In genomic region chr4:141220655-141221605, GRCh38 we compare ENCODE assay signal across 8 cellular contexts. TPM values are rescaled to one million over a fixed set of nuclear protein-coding genes. Genes with fewer than 3 reads are reported as not detected.
DNase-seq lines count a peak whose midpoint lies in the region; TF ChIP-seq lines count a peak whose summit lies in the region.

Gene ZNF330, plus strand, starts transcription at chr4:141220895. Its CDS starts 1,477 bp downstream, at chr4:141222372.

- peak within 1 kb of the TSS; percentile 97 for H3K9ac ChIP-seq in GM23248
- H3K9ac ChIP-seq in stomach smooth muscle (ENCODE audit: low read length in 2 of 2) = peak within 1 kb of the TSS; percentile 90 to 95

- H3K9me3 Mint-ChIP-seq in neural crest cell = peaks cover 3% of the 10 kb centered on the region

- peaks cover 52% of the 10 kb centered on the region for H3K79me2 ChIP-seq in GM23248 (ENCODE audit: insufficient read depth)

- H3K4me3 ChIP-seq in GM23248 = peak within 1 kb of the TSS; percentile 90
- peak within 1 kb of the TSS; percentile 93 for H3K4me3 ChIP-seq in SJCRH30
- peak within 1 kb of the TSS; percentile 90 to 92 for H3K4me3 ChIP-seq in foreskin fibroblast (ENCODE audit: low read depth in 1 of 2, low read length in 2 of 2)
- H3K4me3 ChIP-seq in stomach smooth muscle (ENCODE audit: low read length in 2 of 2) = peak within 1 kb of the TSS; percentile 89 to 93

- peak; percentile 5 for TF ChIP-seq CTCF in foreskin fibroblast (IDR thresholded peaks at IDR 0.05; ENCODE audit: low read depth, low read length)
- no peak for TF ChIP-seq CTCF in neural crest cell (conservative IDR thresholded peaks at IDR 0.05)

- DNase-seq in G401 (ENCODE audit: low spot score) = peak; percentile 93
- peak; percentile 91 for DNase-seq in GM23248
- DNase-seq in Kasumi-1 (lab: John Stamatoyannopoulos, UW) = peak; percentile 74 to 77
- DNase-seq in SJCRH30 = peak; percentile 88 to 94
- DNase-seq in activated gamma-delta T cell treated with anti-CD3 and anti-CD28 coated beads, Interleukin-2, amount 50 U/mL, for 16 hours (ENCODE audit: low read depth) = peak; percentile 80
- DNase-seq in foreskin fibroblast = peak; percentile 89 to 97
- DNase-seq in neural crest cell (ENCODE audit: low read depth, low spot score) = peak; percentile 98

- H3K4me1 Mint-ChIP-seq in neural crest cell = peaks cover 30% of the 10 kb centered on the region

- H3K9me2 ChIP-seq in GM23248 (ENCODE audit: insufficient read depth) = no peaks in the 10 kb centered on the region

- H3K4me1 ChIP-seq in GM23248 (ENCODE audit: insufficient read depth) (peaks cover 16% of the 10 kb centered on the region), SJCRH30 (peaks cover 5% of the 10 kb centered on the region; the same call in 1 of the 2 replicates), stomach smooth muscle (ENCODE audit: control insufficient read depth, insufficient read depth, low read length) (peaks cover 7% of the 10 kb centered on the region)

- H3K27me3 Mint-ChIP-seq in neural crest cell (ENCODE audit: low read depth) = no peaks in the 10 kb centered on the region

- in situ Hi-C loops in G401 (cut with HindIII; ENCODE audit: low sequenced_read_pairs) (no loop called here), GM23248 (cut with MboI) (no loop called here)

- H3K36me3 Mint-ChIP-seq in neural crest cell (ENCODE audit: low read depth) = peaks cover 3% of the 10 kb centered on the region

- no peaks in the 10 kb centered on the region for H3F3A ChIP-seq in GM23248 (ENCODE audit: insufficient read depth)

- peak within 1 kb of the TSS; percentile 94 for H3K27ac ChIP-seq in GM23248
- H3K27ac ChIP-seq in SJCRH30 = peak within 1 kb of the TSS; percentile 82
- H3K27ac ChIP-seq in stomach smooth muscle (ENCODE audit: low read length) = peak within 1 kb of the TSS; percentile 90

- H3K36me3 ChIP-seq in GM23248 (ENCODE audit: low read depth) (peaks cover 25% of the 10 kb centered on the region), SJCRH30 (peaks cover 24% of the 10 kb centered on the region), stomach smooth muscle (ENCODE audit: control insufficient read depth in 2 of 2, insufficient read depth in 2 of 2, low read length in 2 of 2) (peaks cover 0 to 9% of the 10 kb centered on the region in 2 donors)

- peak within 1 kb of the TSS; percentile 98 for H2AFZ ChIP-seq in GM23248

- H3K4me3 Mint-ChIP-seq in neural crest cell = peak within 1 kb of the TSS; percentile 94

- WGBS in GM23248 (ENCODE audit: low coverage in 1 of 2, low lambda C conversion rate in 2 of 2, missing lambda C conversion rate in 2 of 2), 2 experiments = 2% methylated on average over 53 to 56 of the region's 56 CpGs

- no peaks in the 10 kb centered on the region for H4K20me1 ChIP-seq in GM23248 (ENCODE audit: insufficient read depth)

- H3K27ac Mint-ChIP-seq in neural crest cell (ENCODE audit: unreplicated experiment) = peak within 1 kb of the TSS; percentile 97

- peak within 1 kb of the TSS; percentile 92 for H3K4me2 ChIP-seq in GM23248 (ENCODE audit: unreplicated experiment)

- H3K9me3 ChIP-seq in GM23248 (ENCODE audit: low read depth) = no peaks in the 10 kb centered on the region
- no peaks in the 10 kb centered on the region for H3K9me3 ChIP-seq in SJCRH30 (replicated peaks)
- H3K9me3 ChIP-seq in stomach smooth muscle (ENCODE audit: control insufficient read depth in 2 of 2, low read length in 2 of 2) = no peaks in the 10 kb centered on the region

- no peaks in the 10 kb centered on the region for H3K27me3 ChIP-seq in GM23248 (replicated peaks; ENCODE audit: insufficient read depth)
- H3K27me3 ChIP-seq in SJCRH30 = no peaks in the 10 kb centered on the region
- no peaks in the 10 kb centered on the region for H3K27me3 ChIP-seq in stomach smooth muscle (ENCODE audit: control insufficient read depth in 1 of 2, insufficient read depth in 2 of 2, low read length in 2 of 2)

RNA-seq across cellular contexts. Expression of gene ZNF330, which starts in this region (rescaled TPM):
- 15.3 and 22.3 TPM in 2 replicates for total RNA-seq in G401 (2014; rRNA removed; shearing (Covaris generic))
- 24.8 and 28.9 TPM in 2 replicates for total RNA-seq in GM23248 (2014; rRNA removed; shearing (Covaris generic))
- 33.2 and 36.1 TPM in 2 replicates for polyA plus RNA-seq in GM23248 (2016; fragmentation: Nextera tagmentation; extraction: Ambion mirVana)
- total RNA-seq in SJCRH30 (2014; rRNA removed; shearing (Covaris generic)) = 43.4 and 45.8 TPM in 2 replicates
- total RNA-seq in neural crest cell = 25.8 and 33.8 TPM in 2 replicates

Comparison
In these comparisons a context has a peak if more than half of its experiments do, and no peak if none do; other contexts are left out.
1. Peak in every context shown above with its lines: DNase-seq, H3K4me3 ChIP-seq and H3K27ac ChIP-seq.